ENCODE assay signal across 18 cellular contexts in the genomic region with DNA sequence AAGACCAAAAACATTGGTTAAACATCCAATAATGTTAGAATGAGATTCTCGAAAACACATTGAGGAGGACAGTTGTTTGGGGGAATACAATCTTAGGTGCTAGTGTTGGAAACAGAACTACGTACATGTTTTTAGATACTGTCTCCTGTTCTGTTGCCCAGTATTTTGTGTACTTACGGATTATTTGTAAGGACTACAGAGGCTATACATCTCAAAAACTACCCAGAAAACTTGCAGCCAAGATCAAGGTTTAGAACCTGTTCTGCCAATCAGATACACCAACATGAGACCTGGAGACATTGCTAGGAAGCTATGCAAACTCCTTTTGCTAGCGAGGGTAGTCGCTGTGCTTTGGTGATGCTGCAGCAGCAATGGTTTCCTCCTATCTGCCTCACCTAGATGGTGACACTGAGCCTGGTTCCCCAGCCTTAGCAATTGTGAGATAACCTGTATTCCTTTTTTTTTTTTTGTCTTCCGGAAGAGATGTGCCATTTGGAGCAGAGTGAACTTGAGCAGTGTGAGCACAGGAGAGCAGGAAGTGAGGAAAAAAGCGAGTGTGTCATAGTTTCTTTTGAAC. TPM values are rescaled to one million over a fixed set of nuclear protein-coding genes. Genes with fewer than 3 reads are reported as not detected.
DNase-seq lines count a peak whose midpoint lies in the region; ATAC-seq and TF ChIP-seq lines count a peak whose summit lies in the region.
"Had no signal": no experiment of that assay in that cellular context is flagged by ENCODE, and none has a peak within 500 bp of the region (broad histone marks: within the 10 kb centered on the region; RNA-seq: fewer than 3 reads in every experiment).

No MANE protein-coding gene starts in this region.

- CTCF ChIA-PET in Caco-2 (lab: Charles Lee) (no interaction called here), RWPE1 (lab: Yijun Ruan, JAX) (no interaction called here)

- H3K9ac ChIP-seq in DND-41 (ENCODE audit: low read depth, low read length), result no peak overlapping the region

- H3K27ac Mint-ChIP-seq in Caco-2 (ENCODE audit: unreplicated experiment) (no peak overlapping the region), T-helper 17 cell (peak overlapping the region; percentile 78)
- H3K27ac Mint-ChIP-seq: B cell; CD4-positive, alpha-beta T cell had no signal

- peaks cover 46% of the 10 kb centered on the region for H4K20me1 ChIP-seq in DND-41 (ENCODE audit: insufficient read depth, low read length)

- H3K9me3 ChIP-seq in Caco-2 (no peaks in the 10 kb centered on the region), DND-41 (ENCODE audit: insufficient read depth, low read length, severe bottlenecking) (no peaks in the 10 kb centered on the region), T-helper 17 cell (ENCODE audit: control insufficient read depth, low read length, poor library complexity, severe bottlenecking) (no peaks in the 10 kb centered on the region)
- H3K9me3 ChIP-seq: HAP-1 had no signal

- DNase-seq in Caco-2 (no peak), DND-41 (no peak), T-helper 17 cell (no peak), left colon (no peak), NCI-H1092 treated with DMSO at 0.1 percent for 48 hours (lab: John Stamatoyannopoulos, UW) (no peak), RWPE1 (ENCODE audit: low spot score) (no peak)
- no peak for DNase-seq in stimulated activated naive CD8-positive, alpha-beta T cell treated with anti-CD3 and anti-CD28 coated beads, Interleukin-15, Interleukin-2, amounts not matched to agents 100 U/mL and 50 U/mL, for 24 hours
- DNase-seq: CD4-positive, alpha-beta T cell; DMS 273 treated with DMSO at 0.1 percent for 48 hours; MV-4-11; NCI-H2107; NCI-H226; NCI-H526; NK-92 treated with Interleukin-12 subunit alpha and Interleukin-12 subunit beta, amount 100 ng/mL, for 24 hours had no signal

- intact Hi-C loops in Caco-2 (cut with micrococcal nuclease; ENCODE audit: unreplicated experiment), result no loop called here
- intact Hi-C loops in left colon (cut with DNase I, micrococcal nuclease), result no loop called here

- no peaks in the 10 kb centered on the region for H3K4me1 Mint-ChIP-seq in Caco-2 (ENCODE audit: low read depth, unreplicated experiment)
- peaks cover 10% of the 10 kb centered on the region for H3K4me1 Mint-ChIP-seq in T-helper 17 cell
- H3K4me1 Mint-ChIP-seq: B cell had no signal

- ATAC-seq in DND-41 (ENCODE audit: insufficient read depth, low read depth) (0 out of 3 replicates have a peak, but pooled peaks have one; percentile 14), T-helper 17 cell (peak; percentile 8), left colon (peak; percentile 38)
- no peak for ATAC-seq in stimulated activated naive CD8-positive, alpha-beta T cell treated with anti-CD3 and anti-CD28 coated beads, Interleukin-15, Interleukin-2, amounts not matched to agents 100 U/mL and 50 U/mL, for 24 hours

- no peak overlapping the region for H2AFZ ChIP-seq in DND-41 (ENCODE audit: low read depth, low read length)

- H3K79me2 ChIP-seq in DND-41 (ENCODE audit: insufficient read depth, low read length), result peaks cover 67% of the 10 kb centered on the region

- POLR2A ChIA-PET in Caco-2 (lab: Charles Lee) (no interaction called here), RWPE1 (lab: Yijun Ruan, JAX; ENCODE audit: low non-redundant PET) (no interaction called here)

- H3K27ac ChIP-seq in DND-41 (ENCODE audit: low read length), result no peak overlapping the region
- H3K27ac ChIP-seq in RWPE1, result no peak overlapping the region

- H3K27me3 Mint-ChIP-seq in Caco-2 (ENCODE audit: insufficient read depth, unreplicated experiment) (no peaks in the 10 kb centered on the region), T-helper 17 cell (no peaks in the 10 kb centered on the region)
- H3K27me3 Mint-ChIP-seq: B cell; CD4-positive, alpha-beta T cell had no signal

- H3K4me3 Mint-ChIP-seq in Caco-2 (ENCODE audit: unreplicated experiment) (peak overlapping the region; percentile 7), T-helper 17 cell (no peak overlapping the region)
- H3K4me3 Mint-ChIP-seq: B cell; CD4-positive, alpha-beta T cell had no signal

- H3K36me3 Mint-ChIP-seq in Caco-2 (ENCODE audit: insufficient read depth, unreplicated experiment), result peaks cover 79% of the 10 kb centered on the region
- H3K36me3 Mint-ChIP-seq in T-helper 17 cell (ENCODE audit: low read depth), result peaks cover 16% of the 10 kb centered on the region

- no peak overlapping the region for H3K4me3 ChIP-seq in Caco-2 (ENCODE audit: low read depth, low read length)
- H3K4me3 ChIP-seq in DND-41 (ENCODE audit: low read depth in 1 of 2, low read length in 2 of 2), result no peak overlapping the region
- H3K4me3 ChIP-seq: HAP-1 had no signal

- no peaks in the 10 kb centered on the region for H3K9me3 Mint-ChIP-seq in Caco-2 (ENCODE audit: unreplicated experiment)
- H3K9me3 Mint-ChIP-seq: CD4-positive, alpha-beta T cell had no signal

- H3K4me2 ChIP-seq in DND-41 (ENCODE audit: insufficient read depth, low read length), result no peak overlapping the region

- TF ChIP-seq CTCF in Caco-2 (IDR thresholded peaks at IDR 0.05; ENCODE audit: insufficient read depth in 1 of 2, low read depth in 1 of 2, low read length in 1 of 2, severe bottlenecking in 1 of 2, unreplicated experiment in 1 of 2) (no peak), DND-41 (IDR thresholded peaks at IDR 0.05; ENCODE audit: borderline replicate concordance, extremely low read depth, low read length, poor library complexity, severe bottlenecking) (peak; percentile 9), RWPE1 (conservative IDR thresholded peaks at IDR 0.05; ENCODE audit: low read depth) (no peak)

- no peaks in the 10 kb centered on the region for H3K27me3 ChIP-seq in Caco-2 (replicated peaks; ENCODE audit: control insufficient read depth, insufficient read depth, low read length)
- no peaks in the 10 kb centered on the region for H3K27me3 ChIP-seq in DND-41 (ENCODE audit: insufficient read depth, low read length, poor library complexity)

- H3K36me3 ChIP-seq in Caco-2 (ENCODE audit: control insufficient read depth, insufficient read depth, low read length) (peaks cover 3% of the 10 kb centered on the region; the same call in 1 of the 2 replicates), DND-41 (ENCODE audit: insufficient read depth, low read length) (peaks cover 94% of the 10 kb centered on the region)

- no TSS peak for BruUV-seq in Caco-2 (replicated peaks; lab: Mats Ljungman, UMichigan)

- H3K4me1 ChIP-seq in Caco-2 (no peaks in the 10 kb centered on the region), DND-41 (ENCODE audit: insufficient read depth, low read length) (no peaks in the 10 kb centered on the region)
- H3K4me1 ChIP-seq: HAP-1 had no signal

RNA-seq across cellular contexts. Expression of a gene that starts 21.8 kb away (rescaled TPM):
- total RNA-seq in Caco-2 (2022), result 567 and 622 TPM in 2 replicates
- 100 to 1,000 TPM; 340 to 372 TPM for total RNA-seq in T-helper 17 cell
- 100 to 1,000 TPM; 419 to 437 TPM for total RNA-seq in left colon

RNA-seq across cellular contexts. Expression of a gene that starts 36.1 kb away (rescaled TPM):
- total RNA-seq in Caco-2 (2022) (2.9 and 4.0 TPM in 2 replicates), T-helper 17 cell (not detected), left colon (not detected)
- total RNA-seq: B cell; CD4-positive, alpha-beta T cell; HT-29; SK-MEL-5 had no signal

RNA-seq across cellular contexts. Expression of a gene that starts 45.8 kb away (rescaled TPM):
- total RNA-seq in Caco-2 (2022) (54.7 and 58.2 TPM in 2 replicates), T-helper 17 cell (10 to 100 TPM; 31.1 to 39.2 TPM), left colon (10 to 100 TPM; 19.1 to 28.3 TPM)
